In the genomic region with DNA sequence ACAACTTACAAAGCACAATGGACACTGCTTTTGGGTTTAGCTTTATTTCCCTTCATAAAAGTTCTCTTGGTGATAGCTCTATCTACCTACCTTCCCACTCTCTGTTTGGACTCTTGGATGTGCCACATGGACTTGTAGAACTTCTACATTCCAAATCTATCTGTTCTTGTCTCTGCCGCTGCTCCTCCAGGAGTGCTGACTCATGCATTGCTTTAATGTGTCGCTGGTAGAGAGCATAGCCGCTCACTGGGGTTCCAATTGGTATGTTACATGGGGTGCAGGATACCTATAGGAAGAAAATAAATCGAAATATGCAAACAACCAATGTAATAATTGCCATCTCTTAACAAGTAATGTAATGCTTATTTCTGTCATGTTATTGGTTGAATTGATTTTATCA, we compare ENCODE assay signal across 20 cellular contexts.
"Had no signal": no experiment of that assay in that cellular context is flagged by ENCODE, and none has a peak within 500 bp of the region (broad histone marks: within the 10 kb centered on the region; RNA-seq: fewer than 3 reads in every experiment).

No MANE protein-coding gene starts in this region.

- H3K4me1 Mint-ChIP-seq: nephron had no signal

- DNase-seq: activated CD4-positive, alpha-beta T cell treated with anti-CD3 and anti-CD28 coated beads for 1 hour; activated CD4-positive, alpha-beta T cell treated with anti-CD3 and anti-CD28 coated beads, Interleukin-2, amount 50 U/mL, for 4 hours; amygdala; effector CD8-positive, alpha-beta T cell; foreskin keratinocyte; glutamatergic neuron; hypothalamus; kidney glomerular epithelial cell; occipital lobe; stimulated activated CD4-positive, alpha-beta T cell treated with anti-CD3 and anti-CD28 coated beads, Interleukin-15, amount 100 ng/mL, for 24 hours; stimulated activated CD4-positive, alpha-beta T cell treated with anti-CD3 and anti-CD28 coated beads, Interleukin-4, amount 100 ng/mL, for 1 hour; stimulated activated naive CD4-positive, alpha-beta T cell; T1000; tibial artery had no signal

- H3K27ac ChIP-seq: foreskin keratinocyte, right atrium auricular region, skin epidermis, tibial artery had no signal

- ATAC-seq: activated naive CD4-positive, alpha-beta T cell treated with anti-CD3 and anti-CD28 coated beads, Interleukin-2, amount 50 U/mL, for 72 hours; foreskin keratinocyte had no signal

- H3K27me3 Mint-ChIP-seq: progenitor cell of endocrine pancreas had no signal

- H3K4me1 ChIP-seq: foreskin keratinocyte, right atrium auricular region, tibial artery had no signal

- H3K4me3 ChIP-seq: right atrium auricular region, skin epidermis, tibial artery had no signal

- FAIRE-seq: urothelium cell line had no signal

- H3K9me3 ChIP-seq: right atrium auricular region, tibial artery had no signal

- H3K27me3 ChIP-seq: foreskin keratinocyte, right atrium auricular region, tibial artery had no signal

- H3K4me3 Mint-ChIP-seq: nephron had no signal

- H3K27ac Mint-ChIP-seq: activated naive CD4-positive, alpha-beta T cell treated with anti-CD3 and anti-CD28 coated beads, Interleukin-2, amount 50 U/mL, for 72 hours; nephron; progenitor cell of endocrine pancreas had no signal
